ENCODE assay signal across 31 cellular contexts in genomic region chr1:45454464-45454863, GRCh38.
"Had no signal": no experiment of that assay in that cellular context is flagged by ENCODE, and none has a peak within 500 bp of the region (broad histone marks: within the 10 kb centered on the region; RNA-seq: fewer than 3 reads in every experiment).

No MANE protein-coding gene starts in this region.

- H3K4me3 Mint-ChIP-seq: activated CD4-positive, alpha-beta memory T cell treated with anti-CD3 and anti-CD28 coated beads, Interleukin-2, amount 10 ng/mL, durations not matched to agents 7 days and 5 days; activated CD4-positive, alpha-beta T cell treated with anti-CD3 and anti-CD28 coated beads, Interleukin-2, amount 10 ng/mL, durations not matched to agents 7 days and 5 days; activated naive CD4-positive, alpha-beta T cell treated with anti-CD3 and anti-CD28 coated beads, Interleukin-2, amount 10 ng/mL, durations not matched to agents 7 days and 5 days; activated naive CD8-positive, alpha-beta T cell; activated T-cell treated with anti-CD3 and anti-CD28 coated beads, Interleukin-2, amount 50 U/mL, for 24 hours; activated T-cell treated with anti-CD3 and anti-CD28 coated beads, Interleukin-2, amount 50 U/mL, for 72 hours; central memory CD8-positive, alpha-beta T cell; dendritic cell treated with granulocyte-macrophage colony-stimulating factor and Interleukin-4, amounts not matched to agents 40 ng/mL and 50 ng/mL, for 4 days; effector memory CD8-positive, alpha-beta T cell; WTC11 had no signal

- H3K36me3 Mint-ChIP-seq: activated naive CD4-positive, alpha-beta T cell treated with anti-CD3 and anti-CD28 coated beads, Interleukin-2, amount 10 ng/mL, durations not matched to agents 7 days and 5 days; WTC11 had no signal

- H3K27me3 ChIP-seq: brain microvascular endothelial cell, esophagus muscularis mucosa, foreskin keratinocyte, gastrocnemius medialis, heart left ventricle had no signal

- H3K27ac ChIP-seq: brain microvascular endothelial cell, coronary artery, esophagus muscularis mucosa, foreskin keratinocyte, gastrocnemius medialis, heart left ventricle, VCaP had no signal

- H3K9me3 Mint-ChIP-seq: activated CD4-positive, alpha-beta memory T cell treated with anti-CD3 and anti-CD28 coated beads, Interleukin-2, amount 10 ng/mL, durations not matched to agents 7 days and 5 days; activated CD4-positive, alpha-beta T cell treated with anti-CD3 and anti-CD28 coated beads, Interleukin-2, amount 10 ng/mL, durations not matched to agents 7 days and 5 days; activated naive CD4-positive, alpha-beta T cell treated with anti-CD3 and anti-CD28 coated beads, Interleukin-2, amount 10 ng/mL, durations not matched to agents 7 days and 5 days; activated T-cell treated with anti-CD3 and anti-CD28 coated beads, Interleukin-2, amount 50 U/mL, for 24 hours; activated T-cell treated with anti-CD3 and anti-CD28 coated beads, Interleukin-2, amount 50 U/mL, for 72 hours; central memory CD8-positive, alpha-beta T cell; dendritic cell treated with granulocyte-macrophage colony-stimulating factor and Interleukin-4, amounts not matched to agents 40 ng/mL and 50 ng/mL, for 4 days; effector memory CD8-positive, alpha-beta T cell; WTC11 had no signal

- DNase-seq: activated CD4-positive, alpha-beta memory T cell treated with anti-CD3 and anti-CD28 coated beads, Interleukin-2, amount 10 ng/mL, durations not matched to agents 7 days and 5 days; activated CD4-positive, alpha-beta T cell treated with anti-CD3 and anti-CD28 coated beads for 1 hour; activated CD4-positive, alpha-beta T cell treated with anti-CD3 and anti-CD28 coated beads for 4 hours; activated CD4-positive, alpha-beta T cell treated with anti-CD3 and anti-CD28 coated beads, Interleukin-2, amount 10 ng/mL, durations not matched to agents 7 days and 5 days; activated CD4-positive, alpha-beta T cell treated with anti-CD3 and anti-CD28 coated beads, Interleukin-2, amount 50 U/mL, for 4 hours; activated CD8-positive, alpha-beta memory T cell treated with anti-CD3 and anti-CD28 coated beads, Interleukin-2, amount 50 U/mL, for 48 hours; activated gamma-delta T cell; activated naive CD4-positive, alpha-beta T cell; activated naive CD4-positive, alpha-beta T cell treated with anti-CD3 and anti-CD28 coated beads, Interleukin-2, amount 10 ng/mL, durations not matched to agents 7 days and 5 days; activated T-cell treated with anti-CD3 and anti-CD28 coated beads for 4 hours; activated T-cell treated with anti-CD3 and anti-CD28 coated beads, Interleukin-2, amount 50 U/mL, for 24 hours; activated T-cell treated with anti-CD3 and anti-CD28 coated beads, Interleukin-2, amount 50 U/mL, for 72 hours; amniotic stem cell; brain microvascular endothelial cell; effector CD4-positive, alpha-beta T cell; effector memory CD8-positive, alpha-beta T cell; erythroblast; foreskin keratinocyte; gastrocnemius medialis; glutamatergic neuron; heart left ventricle; T-helper 2 cell had no signal

- H3K4me1 Mint-ChIP-seq: activated CD4-positive, alpha-beta memory T cell treated with anti-CD3 and anti-CD28 coated beads, Interleukin-2, amount 10 ng/mL, durations not matched to agents 7 days and 5 days; activated naive CD4-positive, alpha-beta T cell treated with anti-CD3 and anti-CD28 coated beads, Interleukin-2, amount 10 ng/mL, durations not matched to agents 7 days and 5 days; central memory CD8-positive, alpha-beta T cell had no signal

- H3K9me3 ChIP-seq: esophagus muscularis mucosa, gastrocnemius medialis, heart left ventricle had no signal

- H3K4me1 ChIP-seq: esophagus muscularis mucosa, foreskin keratinocyte, heart left ventricle had no signal

- H3K27ac Mint-ChIP-seq: activated CD4-positive, alpha-beta memory T cell treated with anti-CD3 and anti-CD28 coated beads, Interleukin-2, amount 10 ng/mL, durations not matched to agents 7 days and 5 days; activated CD4-positive, alpha-beta T cell treated with anti-CD3 and anti-CD28 coated beads, Interleukin-2, amount 10 ng/mL, durations not matched to agents 7 days and 5 days; activated naive CD4-positive, alpha-beta T cell treated with anti-CD3 and anti-CD28 coated beads, Interleukin-2, amount 10 ng/mL, durations not matched to agents 7 days and 5 days; activated naive CD8-positive, alpha-beta T cell; activated T-cell treated with anti-CD3 and anti-CD28 coated beads, Interleukin-2, amount 50 U/mL, for 24 hours; activated T-cell treated with anti-CD3 and anti-CD28 coated beads, Interleukin-2, amount 50 U/mL, for 72 hours; dendritic cell treated with granulocyte-macrophage colony-stimulating factor and Interleukin-4, amounts not matched to agents 40 ng/mL and 50 ng/mL, for 4 days; effector memory CD8-positive, alpha-beta T cell had no signal

- H3K4me3 ChIP-seq: coronary artery, esophagus muscularis mucosa, gastrocnemius medialis, heart left ventricle had no signal

- H3K36me3 ChIP-seq: brain microvascular endothelial cell, esophagus muscularis mucosa, gastrocnemius medialis had no signal

- FAIRE-seq: astrocyte, bronchial epithelial cell had no signal

- ATAC-seq: activated T-cell treated with anti-CD3 and anti-CD28 coated beads, Interleukin-2, amount 50 U/mL, for 72 hours; effector memory CD8-positive, alpha-beta T cell; foreskin keratinocyte; gastrocnemius medialis; heart left ventricle; WTC11 had no signal

- H3K27me3 Mint-ChIP-seq: activated CD4-positive, alpha-beta memory T cell treated with anti-CD3 and anti-CD28 coated beads, Interleukin-2, amount 10 ng/mL, durations not matched to agents 7 days and 5 days; activated CD4-positive, alpha-beta T cell treated with anti-CD3 and anti-CD28 coated beads, Interleukin-2, amount 10 ng/mL, durations not matched to agents 7 days and 5 days; activated naive CD4-positive, alpha-beta T cell treated with anti-CD3 and anti-CD28 coated beads, Interleukin-2, amount 10 ng/mL, durations not matched to agents 7 days and 5 days; activated naive CD8-positive, alpha-beta T cell; activated T-cell treated with anti-CD3 and anti-CD28 coated beads, Interleukin-2, amount 50 U/mL, for 24 hours; central memory CD8-positive, alpha-beta T cell; dendritic cell treated with granulocyte-macrophage colony-stimulating factor and Interleukin-4, amounts not matched to agents 40 ng/mL and 50 ng/mL, for 4 days; effector memory CD8-positive, alpha-beta T cell had no signal
